In the genomic region with DNA sequence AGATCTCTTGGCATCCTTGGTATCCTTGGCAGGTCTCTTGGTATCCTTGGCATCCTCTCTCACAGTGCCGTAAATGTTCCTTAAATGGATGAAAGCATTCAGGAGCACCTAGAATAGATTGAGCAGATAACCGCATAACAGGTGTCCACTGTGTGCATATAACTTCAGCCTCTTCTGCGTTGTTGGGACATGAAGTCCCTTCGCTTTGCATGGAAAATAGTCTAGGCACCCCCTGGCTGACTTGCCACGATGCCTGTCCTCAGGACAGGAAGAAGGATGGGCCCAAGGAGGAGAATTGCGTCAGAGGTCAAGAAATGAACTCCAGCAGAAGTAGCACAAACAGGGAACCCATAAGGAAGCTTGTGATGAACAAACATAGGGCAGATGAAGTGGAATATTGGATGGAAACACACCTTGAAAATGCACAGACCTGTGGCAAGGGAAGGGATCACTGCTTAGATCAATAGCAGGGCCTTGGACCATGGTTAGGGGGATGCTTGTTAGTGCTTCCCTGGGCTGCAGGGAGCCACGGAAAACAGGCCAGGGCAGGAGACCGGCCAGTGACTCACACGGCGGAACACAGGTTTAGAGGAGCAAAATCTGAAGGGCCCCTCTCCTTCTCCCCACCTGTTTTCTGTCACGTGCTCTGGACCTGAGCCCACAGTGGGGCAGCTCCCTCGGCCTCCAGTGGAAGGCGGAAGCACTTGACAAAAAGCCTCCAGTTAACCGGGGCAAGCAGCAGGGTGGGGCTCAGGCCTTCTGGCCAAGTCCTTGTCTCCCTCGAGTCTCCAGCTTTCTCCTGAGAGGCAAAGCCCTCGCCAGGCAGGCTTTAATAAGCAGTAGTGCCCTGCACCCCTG, we compare ENCODE assay signal across 17 cellular contexts.
DNase-seq lines count a peak whose midpoint lies in the region; ATAC-seq and TF ChIP-seq lines count a peak whose summit lies in the region.
"Had no signal": no experiment of that assay in that cellular context is flagged by ENCODE, and none has a peak within 500 bp of the region (broad histone marks: within the 10 kb centered on the region; RNA-seq: fewer than 3 reads in every experiment).

No MANE protein-coding gene starts in this region.

- peak in 1 of 6 experiments; percentile 17 for TF ChIP-seq CTCF in esophagus squamous epithelium (IDR thresholded peaks at IDR 0.05)
- no peak for TF ChIP-seq CTCF in nephron progenitor cell (IDR thresholded peaks at IDR 0.05)
- TF ChIP-seq CTCF in GM13977 (IDR thresholded peaks at IDR 0.05; ENCODE audit: extremely low read depth, insufficient read depth, missing control alignments): no peak

- no peaks in the 10 kb centered on the region for H3K9me3 ChIP-seq in esophagus squamous epithelium
- H3K9me3 ChIP-seq: sigmoid colon had no signal

- peak; percentile 20 for DNase-seq in HCEC 1CT
- DNase-seq in SHP77 (lab: John Stamatoyannopoulos, UW): peak; percentile 55 to 69
- DNase-seq in esophagus squamous epithelium (lab: John Stamatoyannopoulos, UW): no peak
- DNase-seq in nephron progenitor cell: no peak
- no peak for DNase-seq in GM13977 (ENCODE audit: low spot score)
- DNase-seq in ecto neural progenitor cell (ENCODE audit: low spot score): no peak
- DNase-seq: activated CD4-positive, alpha-beta T cell treated with anti-CD3 and anti-CD28 coated beads, Interleukin-2, amount 50 U/mL, for 48 hours; activated T-cell treated with anti-CD3 and anti-CD28 coated beads, Interleukin-2, amount 50 U/mL, for 72 hours; AML-193; Calu3; cerebellar nuclear complex; mammary epithelial cell; sigmoid colon; stimulated activated CD4-positive, alpha-beta T cell treated with anti-CD3 and anti-CD28 coated beads, Interleukin-2, amount 100 ng/mL, for 48 hours; substantia nigra had no signal

- no peaks in the 10 kb centered on the region for H3K36me3 ChIP-seq in esophagus squamous epithelium
- H3K36me3 ChIP-seq: sigmoid colon had no signal

- peak overlapping the region; percentile 81 to 90 (median 86) for H3K27ac ChIP-seq in esophagus squamous epithelium
- H3K27ac ChIP-seq: sigmoid colon had no signal

- H3K27ac Mint-ChIP-seq in nephron progenitor cell: peak overlapping the region; percentile 68
- H3K27ac Mint-ChIP-seq: activated T-cell treated with anti-CD3 and anti-CD28 coated beads, Interleukin-2, amount 50 U/mL, for 72 hours had no signal

- no peak overlapping the region for H3K4me3 ChIP-seq in esophagus squamous epithelium
- H3K4me3 ChIP-seq: sigmoid colon had no signal

- peaks cover 7% of the 10 kb centered on the region for H3K27me3 Mint-ChIP-seq in nephron progenitor cell (ENCODE audit: low read depth, poor library complexity)

- H3K4me1 Mint-ChIP-seq in nephron progenitor cell: peaks cover 69% of the 10 kb centered on the region

- no peaks in the 10 kb centered on the region for H3K27me3 ChIP-seq in esophagus squamous epithelium
- H3K27me3 ChIP-seq: sigmoid colon had no signal

- intact Hi-C loops in esophagus squamous epithelium (cut with DNase I): no loop called here

- WGBS in esophagus squamous epithelium, 2 donors: 32 to 51% methylated on average over 11 to 13 of the region's 16 CpGs

- no peak for TF ChIP-seq POLR2A in esophagus squamous epithelium (IDR thresholded peaks at IDR 0.05)

- ATAC-seq in HG03039 (IDR thresholded peaks at IDR 0.05; ENCODE audit: unreplicated experiment): no peak
- no peak for ATAC-seq in HG03095 (IDR thresholded peaks at IDR 0.05; ENCODE audit: unreplicated experiment)
- ATAC-seq: activated T-cell treated with anti-CD3 and anti-CD28 coated beads, Interleukin-2, amount 50 U/mL, for 72 hours had no signal

- H3K4me3 Mint-ChIP-seq in nephron progenitor cell: no peak overlapping the region
- H3K4me3 Mint-ChIP-seq: activated T-cell treated with anti-CD3 and anti-CD28 coated beads, Interleukin-2, amount 50 U/mL, for 72 hours had no signal

- peaks cover 35 to 96% (median 45%) of the 10 kb centered on the region in 3 donors for H3K4me1 ChIP-seq in esophagus squamous epithelium

- no peaks in the 10 kb centered on the region for H3K9me3 Mint-ChIP-seq in nephron progenitor cell
- H3K9me3 Mint-ChIP-seq: activated T-cell treated with anti-CD3 and anti-CD28 coated beads, Interleukin-2, amount 50 U/mL, for 72 hours had no signal

- no peaks in the 10 kb centered on the region for H3K36me3 Mint-ChIP-seq in nephron progenitor cell (ENCODE audit: low read depth)

- in situ Hi-C loops in GM13977 (cut with MboI; ENCODE audit: low pct_unique_long_range_greater_than_20kb, low sequenced_read_pairs, unreplicated experiment): no loop called here

Comparison
In these comparisons a context has a peak if more than half of its experiments do, and no peak if none do; other contexts are left out.
1. DNase-seq: peak in HCEC 1CT (single experiment) and SHP77 (2 of 2); none in esophagus squamous epithelium (single experiment), nephron progenitor cell (single experiment), GM13977 (single experiment) and ecto neural progenitor cell (single experiment).